Comparison of ENCODE assay signal across 6 cellular contexts in genomic region chr7:100475549-100475948, GRCh38. TPM values are rescaled to one million over a fixed set of nuclear protein-coding genes. Genes with fewer than 3 reads are reported as not detected.
DNase-seq lines count a peak whose midpoint lies in the region; ATAC-seq and TF ChIP-seq lines count a peak whose summit lies in the region.

No MANE protein-coding gene starts in this region.

- H3K9me3 Mint-ChIP-seq in endothelial cell (ENCODE audit: unreplicated experiment): no peaks in the 10 kb centered on the region

- peak overlapping the region; percentile 92 for H3K4me3 Mint-ChIP-seq in endothelial cell (ENCODE audit: unreplicated experiment)

- H3K36me3 Mint-ChIP-seq in endothelial cell (ENCODE audit: low read depth, unreplicated experiment): no peaks in the 10 kb centered on the region

- H3K36me3 ChIP-seq in OCI-LY1 (ENCODE audit: insufficient read depth, low read length): peaks cover 22% of the 10 kb centered on the region

- H3K4me2 ChIP-seq in OCI-LY1 (ENCODE audit: low read length): peak overlapping the region; percentile 78

- H3K9ac ChIP-seq in OCI-LY1 (ENCODE audit: low read length): no peak overlapping the region

- no peaks in the 10 kb centered on the region for H3K9me2 ChIP-seq in OCI-LY1 (ENCODE audit: low read depth, low read length)

- H3K27me3 ChIP-seq in OCI-LY1 (ENCODE audit: insufficient read depth, low read length): no peaks in the 10 kb centered on the region

- no peaks in the 10 kb centered on the region for H3F3A ChIP-seq in OCI-LY1 (ENCODE audit: insufficient read depth, low read length)

- H3K4me1 Mint-ChIP-seq in endothelial cell (ENCODE audit: unreplicated experiment): peaks cover 32% of the 10 kb centered on the region

- peaks cover 37% of the 10 kb centered on the region for H3K4me1 ChIP-seq in OCI-LY1 (ENCODE audit: insufficient read depth, low read length, severe bottlenecking)

- H3K27ac ChIP-seq in OCI-LY1 (ENCODE audit: low read depth, low read length, poor library complexity, severe bottlenecking): peak overlapping the region; percentile 13

- H2AFZ ChIP-seq in OCI-LY1 (ENCODE audit: low read length): no peak overlapping the region

- no peaks in the 10 kb centered on the region for H4K20me1 ChIP-seq in OCI-LY1 (ENCODE audit: insufficient read depth, low read length)

- H3K27me3 Mint-ChIP-seq in endothelial cell (ENCODE audit: unreplicated experiment): peaks cover 3% of the 10 kb centered on the region

- DNase-seq in endothelial cell (ENCODE audit: low spot score): no peak
- DNase-seq in stimulated activated CD8-positive, alpha-beta memory T cell treated with anti-CD3 and anti-CD28 coated beads, Interleukin-12 subunit alpha, Interleukin-12 subunit beta, amount 100 ng/mL, for 4 hours (ENCODE audit: low read depth): peak; percentile 16
- DNase-seq in NCI-H1436 treated with DMSO at 0.1 percent for 48 hours (lab: John Stamatoyannopoulos, UW): no peak
- no peak for DNase-seq in epidermal melanocyte (ENCODE audit: insufficient read length, low spot score)

- no peak for ATAC-seq in HG02759 (IDR thresholded peaks at IDR 0.05; ENCODE audit: unreplicated experiment)

- TF ChIP-seq CTCF in OCI-LY1 (IDR thresholded peaks at IDR 0.05; ENCODE audit: low read length): no peak
- no peak for TF ChIP-seq CTCF in endothelial cell (IDR thresholded peaks at IDR 0.05; ENCODE audit: unreplicated experiment)

- H3K27ac Mint-ChIP-seq in endothelial cell (ENCODE audit: unreplicated experiment): no peak overlapping the region

- H3K9me3 ChIP-seq in OCI-LY1 (ENCODE audit: low read length): no peaks in the 10 kb centered on the region

- H3K4me3 ChIP-seq in OCI-LY1 (ENCODE audit: low read depth, low read length, poor library complexity, severe bottlenecking): no peak overlapping the region

- H3K79me2 ChIP-seq in OCI-LY1 (ENCODE audit: insufficient read depth, low read length): no peaks in the 10 kb centered on the region

RNA-seq across cellular contexts. Expression of gene TSC22D4, which starts 3.5 kb away (rescaled TPM):
- 94.3 TPM for total RNA-seq in endothelial cell (ENCODE audit: unreplicated experiment)

RNA-seq across cellular contexts. Expression of gene NYAP1, which starts 8.2 kb away (rescaled TPM):
- total RNA-seq in endothelial cell (ENCODE audit: unreplicated experiment): 2.2 TPM

RNA-seq across cellular contexts. Expression of gene SPACDR, which starts 11.5 kb away (rescaled TPM):
- total RNA-seq in endothelial cell (ENCODE audit: unreplicated experiment): 4.3 TPM

RNA-seq across cellular contexts. Expression of gene PPP1R35, which starts 39.3 kb away (rescaled TPM):
- 27.3 TPM for total RNA-seq in endothelial cell (ENCODE audit: unreplicated experiment)

RNA-seq across cellular contexts. Expression of gene MEPCE, which starts 45.9 kb away (rescaled TPM):
- 30.5 TPM for total RNA-seq in endothelial cell (ENCODE audit: unreplicated experiment)
